ENCODE assay signal across 1 cellular context in the genomic region with DNA sequence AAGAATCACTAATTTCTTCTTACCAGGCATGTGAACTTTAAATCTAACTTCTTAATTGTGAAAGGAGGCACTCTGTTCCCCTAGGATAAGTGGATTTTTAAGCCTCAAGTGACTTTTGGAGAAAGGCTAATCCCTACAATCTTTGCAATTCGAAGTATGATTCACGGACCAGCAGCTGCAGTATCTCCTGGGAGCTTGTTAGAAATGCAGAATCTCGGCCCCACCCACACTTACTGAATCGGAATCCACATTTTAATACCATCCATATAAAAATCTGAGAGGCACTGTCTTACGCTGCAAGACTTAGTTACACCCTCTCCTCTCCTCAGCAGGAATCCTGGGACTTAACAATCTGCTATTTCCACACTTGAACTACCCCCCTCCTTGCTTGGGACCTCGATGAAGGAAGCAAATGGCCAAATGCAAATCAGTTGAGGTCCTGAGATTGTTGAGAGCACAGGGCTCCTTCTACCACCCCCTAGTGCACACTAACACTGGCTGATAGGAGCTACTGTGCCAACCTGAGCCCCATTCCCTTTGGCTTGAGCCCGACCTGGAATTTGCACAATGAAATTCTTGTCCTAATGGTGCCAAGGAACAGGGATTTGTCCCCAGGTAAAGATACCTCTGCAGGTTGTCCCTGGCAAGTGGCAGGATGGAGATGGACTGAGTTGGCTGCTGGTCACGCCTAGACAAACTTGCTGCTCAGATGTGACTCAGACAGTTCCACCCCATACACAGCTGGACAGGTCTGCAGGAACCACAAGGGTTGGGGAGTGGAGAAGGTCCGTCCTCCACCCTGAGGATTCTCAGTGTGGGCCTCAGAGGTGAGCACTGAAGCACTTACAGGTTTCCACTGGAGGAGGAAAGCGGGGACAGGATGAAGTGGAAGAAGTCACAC.
TF ChIP-seq lines count a peak whose summit lies in the region.

No MANE protein-coding gene starts in this region.

TF ChIP-seq in SK-N-SH treated with all-trans-retinoic acid at 6 μM for 48 hours, 23 proteins besides CTCF, POLR2A, EP300 and RAD21 (continued from another document):
- TF ChIP-seq, protein P1, sequence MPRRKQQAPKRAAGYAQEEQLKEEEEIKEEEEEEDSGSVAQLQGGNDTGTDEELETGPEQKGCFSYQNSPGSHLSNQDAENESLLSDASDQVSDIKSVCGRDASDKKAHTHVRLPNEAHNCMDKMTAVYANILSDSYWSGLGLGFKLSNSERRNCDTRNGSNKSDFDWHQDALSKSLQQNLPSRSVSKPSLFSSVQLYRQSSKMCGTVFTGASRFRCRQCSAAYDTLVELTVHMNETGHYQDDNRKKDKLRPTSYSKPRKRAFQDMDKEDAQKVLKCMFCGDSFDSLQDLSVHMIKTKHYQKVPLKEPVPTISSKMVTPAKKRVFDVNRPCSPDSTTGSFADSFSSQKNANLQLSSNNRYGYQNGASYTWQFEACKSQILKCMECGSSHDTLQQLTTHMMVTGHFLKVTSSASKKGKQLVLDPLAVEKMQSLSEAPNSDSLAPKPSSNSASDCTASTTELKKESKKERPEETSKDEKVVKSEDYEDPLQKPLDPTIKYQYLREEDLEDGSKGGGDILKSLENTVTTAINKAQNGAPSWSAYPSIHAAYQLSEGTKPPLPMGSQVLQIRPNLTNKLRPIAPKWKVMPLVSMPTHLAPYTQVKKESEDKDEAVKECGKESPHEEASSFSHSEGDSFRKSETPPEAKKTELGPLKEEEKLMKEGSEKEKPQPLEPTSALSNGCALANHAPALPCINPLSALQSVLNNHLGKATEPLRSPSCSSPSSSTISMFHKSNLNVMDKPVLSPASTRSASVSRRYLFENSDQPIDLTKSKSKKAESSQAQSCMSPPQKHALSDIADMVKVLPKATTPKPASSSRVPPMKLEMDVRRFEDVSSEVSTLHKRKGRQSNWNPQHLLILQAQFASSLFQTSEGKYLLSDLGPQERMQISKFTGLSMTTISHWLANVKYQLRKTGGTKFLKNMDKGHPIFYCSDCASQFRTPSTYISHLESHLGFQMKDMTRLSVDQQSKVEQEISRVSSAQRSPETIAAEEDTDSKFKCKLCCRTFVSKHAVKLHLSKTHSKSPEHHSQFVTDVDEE (CRISPR knock-in tag; IDR thresholded peaks at IDR 0.05) = no peak
- TF ChIP-seq GLIS3 (CRISPR knock-in tag; IDR thresholded peaks at IDR 0.05) (no peak), CSRNP3 (CRISPR knock-in tag; IDR thresholded peaks at IDR 0.05) (no peak), TOX (CRISPR knock-in tag; IDR thresholded peaks at IDR 0.05; ENCODE audit: borderline replicate concordance) (no peak), CSDC2 (CRISPR knock-in tag; IDR thresholded peaks at IDR 0.05) (no peak), BACH2 (CRISPR knock-in tag; IDR thresholded peaks at IDR 0.05; ENCODE audit: borderline replicate concordance) (no peak), ZNF8 (CRISPR knock-in tag; IDR thresholded peaks at IDR 0.05) (no peak), ZNF565 (CRISPR knock-in tag; conservative IDR thresholded peaks at IDR 0.05; ENCODE audit: low read depth) (no peak), CREB5 (CRISPR knock-in tag; IDR thresholded peaks at IDR 0.05; ENCODE audit: low read depth) (no peak)
- TF ChIP-seq, protein P2, sequence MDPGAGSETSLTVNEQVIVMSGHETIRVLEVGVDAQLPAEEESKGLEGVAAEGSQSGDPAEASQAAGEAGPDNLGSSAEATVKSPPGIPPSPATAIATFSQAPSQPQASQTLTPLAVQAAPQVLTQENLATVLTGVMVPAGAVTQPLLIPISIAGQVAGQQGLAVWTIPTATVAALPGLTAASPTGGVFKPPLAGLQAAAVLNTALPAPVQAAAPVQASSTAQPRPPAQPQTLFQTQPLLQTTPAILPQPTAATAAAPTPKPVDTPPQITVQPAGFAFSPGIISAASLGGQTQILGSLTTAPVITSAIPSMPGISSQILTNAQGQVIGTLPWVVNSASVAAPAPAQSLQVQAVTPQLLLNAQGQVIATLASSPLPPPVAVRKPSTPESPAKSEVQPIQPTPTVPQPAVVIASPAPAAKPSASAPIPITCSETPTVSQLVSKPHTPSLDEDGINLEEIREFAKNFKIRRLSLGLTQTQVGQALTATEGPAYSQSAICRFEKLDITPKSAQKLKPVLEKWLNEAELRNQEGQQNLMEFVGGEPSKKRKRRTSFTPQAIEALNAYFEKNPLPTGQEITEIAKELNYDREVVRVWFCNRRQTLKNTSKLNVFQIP (CRISPR knock-in tag; IDR thresholded peaks at IDR 0.05; ENCODE audit: borderline replicate concordance, low read depth) = no peak
